In genomic region chr1:116629441-116629840, GRCh38 we compare ENCODE assay signal across 1 cellular context. TPM values are rescaled to one million over a fixed set of nuclear protein-coding genes. Genes with fewer than 3 reads are reported as not detected.
"Had no signal": no experiment of that assay in that cellular context is flagged by ENCODE, and none has a peak within 500 bp of the region (broad histone marks: within the 10 kb centered on the region; RNA-seq: fewer than 3 reads in every experiment).

No MANE protein-coding gene starts in this region.

RNA-seq across cellular contexts. Expression of gene IGSF3, which starts 38.1 kb away (rescaled TPM):
- total RNA-seq: OCI-LY7 had no signal
